Comparison of ENCODE assay signal across 19 cellular contexts in genomic region chr20:40173877-40174276, GRCh38.
"Had no signal": no experiment of that assay in that cellular context is flagged by ENCODE, and none has a peak within 500 bp of the region (broad histone marks: within the 10 kb centered on the region; RNA-seq: fewer than 3 reads in every experiment).

No MANE protein-coding gene starts in this region.

- H3K4me3 Mint-ChIP-seq: activated naive CD8-positive, alpha-beta T cell treated with anti-CD3 and anti-CD28 coated beads, Interleukin-2, amount 50 U/mL, for 24 hours; naive thymus-derived CD4-positive, alpha-beta T cell; neural progenitor cell; T-helper 17 cell had no signal

- H3K4me1 ChIP-seq: body of pancreas, upper lobe of left lung had no signal

- H3K4me3 ChIP-seq: body of pancreas, cardiac muscle cell, neural progenitor cell, upper lobe of left lung had no signal

- H3K36me3 Mint-ChIP-seq: naive thymus-derived CD4-positive, alpha-beta T cell; neural progenitor cell had no signal

- H3K9me3 Mint-ChIP-seq: activated naive CD8-positive, alpha-beta T cell treated with anti-CD3 and anti-CD28 coated beads, Interleukin-2, amount 50 U/mL, for 24 hours; neural progenitor cell had no signal

- DNase-seq: activated CD4-positive, alpha-beta T cell treated with anti-CD3 and anti-CD28 coated beads for 4 hours; activated CD4-positive, alpha-beta T cell treated with anti-CD3 and anti-CD28 coated beads, Interleukin-2, amount 50 U/mL, for 48 hours; activated CD4-positive, CD25-positive, alpha-beta regulatory T cell; activated effector memory CD4-positive, alpha-beta T cell treated with anti-CD3 and anti-CD28 coated beads, Interleukin-2, amount 50 U/mL, for 16 hours; activated naive CD4-positive, alpha-beta T cell treated with anti-CD3 and anti-CD28 coated beads, Interleukin-2, amount 50 U/mL, for 16 hours; activated naive CD8-positive, alpha-beta T cell treated with anti-CD3 and anti-CD28 coated beads, Interleukin-2, amount 50 U/mL, for 24 hours; body of pancreas; effector CD4-positive, alpha-beta T cell; foreskin melanocyte; mesendoderm; naive thymus-derived CD4-positive, alpha-beta T cell; posterior cingulate gyrus; stimulated activated CD4-positive, alpha-beta T cell treated with anti-CD3 and anti-CD28 coated beads, Interleukin-4, amount 100 ng/mL, for 24 hours; stimulated activated naive CD8-positive, alpha-beta T cell treated with anti-CD3 and anti-CD28 coated beads, Interleukin-15, Interleukin-2, amounts not matched to agents 100 U/mL and 50 U/mL, for 24 hours; T-helper 17 cell; upper lobe of left lung had no signal

- H3K27ac Mint-ChIP-seq: activated naive CD8-positive, alpha-beta T cell treated with anti-CD3 and anti-CD28 coated beads, Interleukin-2, amount 50 U/mL, for 24 hours; naive thymus-derived CD4-positive, alpha-beta T cell; neural progenitor cell; T-helper 17 cell had no signal

- H3K27me3 ChIP-seq: body of pancreas, cardiac muscle cell, neural progenitor cell, upper lobe of left lung had no signal

- H3K27ac ChIP-seq: body of pancreas, cardiac muscle cell, neural progenitor cell, upper lobe of left lung had no signal

- H3K36me3 ChIP-seq: cardiac muscle cell, neural progenitor cell, upper lobe of left lung had no signal

- ATAC-seq: activated naive CD8-positive, alpha-beta T cell treated with anti-CD3 and anti-CD28 coated beads, Interleukin-2, amount 50 U/mL, for 24 hours; body of pancreas; esophagus mucosa; naive thymus-derived CD4-positive, alpha-beta T cell; stimulated activated naive CD8-positive, alpha-beta T cell treated with anti-CD3 and anti-CD28 coated beads, Interleukin-15, Interleukin-2, amounts not matched to agents 100 U/mL and 50 U/mL, for 24 hours; T-helper 17 cell had no signal

- H3K27me3 Mint-ChIP-seq: activated naive CD8-positive, alpha-beta T cell treated with anti-CD3 and anti-CD28 coated beads, Interleukin-2, amount 50 U/mL, for 24 hours had no signal

- H3K9ac ChIP-seq: neural progenitor cell had no signal

- H3K4me1 Mint-ChIP-seq: activated naive CD8-positive, alpha-beta T cell treated with anti-CD3 and anti-CD28 coated beads, Interleukin-2, amount 50 U/mL, for 24 hours; naive thymus-derived CD4-positive, alpha-beta T cell; T-helper 17 cell had no signal

- H2AFZ ChIP-seq: neural progenitor cell had no signal

- H3K4me2 ChIP-seq: neural progenitor cell had no signal

- H3K9me3 ChIP-seq: body of pancreas, upper lobe of left lung had no signal
